In the genomic region with DNA sequence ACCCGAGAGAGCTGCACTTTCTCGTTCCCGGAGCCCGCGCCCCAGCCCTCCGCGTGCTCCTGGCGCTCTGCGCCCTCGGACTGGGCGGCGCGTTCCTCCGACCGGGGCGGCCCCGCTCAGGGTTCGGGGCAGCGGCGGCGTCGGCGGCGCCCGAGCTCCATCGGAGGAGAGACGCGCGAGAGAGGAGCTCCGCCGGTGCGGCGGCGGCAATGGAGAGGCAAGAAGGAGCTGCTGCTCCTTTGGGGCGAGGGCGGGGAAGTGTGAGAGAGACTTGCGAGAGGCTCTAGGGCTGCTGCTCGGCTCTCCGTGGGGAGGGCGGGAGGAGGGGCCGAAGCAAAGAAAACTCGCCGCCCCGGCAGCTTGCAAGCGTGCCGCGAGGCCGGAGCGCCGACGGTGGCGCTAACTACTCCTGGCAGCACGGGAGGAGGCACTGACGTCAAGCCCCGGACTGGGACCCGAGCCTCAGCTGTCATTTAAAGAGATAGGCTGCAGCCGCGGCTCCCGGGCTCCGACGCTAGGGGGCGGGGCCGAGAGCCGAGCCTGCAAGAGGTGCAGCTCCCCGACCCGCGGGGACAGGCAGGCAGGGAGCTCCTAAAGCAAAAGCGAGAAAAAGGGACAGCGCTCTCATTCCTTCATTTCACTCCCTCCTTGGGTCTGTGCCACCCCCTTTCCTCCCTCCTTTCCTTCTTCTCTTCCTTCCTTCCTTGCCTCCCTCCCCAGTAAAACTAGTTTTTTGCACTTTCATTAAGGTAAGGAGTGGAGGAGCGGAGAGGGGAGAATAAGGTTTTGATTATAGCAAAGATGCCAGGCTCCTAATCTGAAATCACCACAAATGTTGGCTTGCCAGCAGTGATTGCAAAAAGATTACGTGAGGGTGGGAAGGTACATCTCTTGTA, we compare ENCODE assay signal across 8 cellular contexts. TPM values are rescaled to one million over a fixed set of nuclear protein-coding genes. Genes with fewer than 3 reads are reported as not detected.
A peak's percentile ranks its signal among the peaks of the same experiment; 100 is the strongest.
DNase-seq lines count a peak whose midpoint lies in the region; ATAC-seq and TF ChIP-seq lines count a peak whose summit lies in the region.

TSS of gene KCTD8 (minus strand) at position 262 of the 896 bp plus-strand sequence.

- TF ChIP-seq CTCF in activated B cell treated with CpG ODN at 0.5 μM for 24 hours (IDR thresholded peaks at IDR 0.05): no peak

- H3K9me3 Mint-ChIP-seq in activated B cell treated with CpG ODN at 0.5 μM for 24 hours: no peaks in the 10 kb centered on the region

- CTCF ChIA-PET in activated B cell treated with CpG ODN at 0.5 μM for 24 hours (lab: Charles Lee): interaction anchor here (1.3 kb wide), 1 partner anchor 1317 kb away, joined by 4 read pairs; no protein-coding TSS in a partner anchor

- peak within 1 kb of the TSS; percentile 79 for H3K4me3 Mint-ChIP-seq in activated B cell treated with CpG ODN at 0.5 μM for 24 hours

- peaks cover 9% of the 10 kb centered on the region for H3K4me1 Mint-ChIP-seq in activated B cell treated with CpG ODN at 0.5 μM for 24 hours

- POLR2A ChIA-PET in activated B cell treated with CpG ODN at 0.5 μM for 24 hours (lab: Charles Lee): no interaction called here

- ATAC-seq in HG02943 (IDR thresholded peaks at IDR 0.05; ENCODE audit: low read depth, unreplicated experiment) (peak; percentile 96), activated B cell treated with CpG ODN at 0.5 μM for 24 hours (ENCODE audit: low read depth) (peak; percentile 79)

- intact Hi-C loops in activated B cell treated with CpG ODN at 0.5 μM for 24 hours (cut with micrococcal nuclease): no loop called here

- H3K27me3 ChIP-seq in layer of hippocampus (ENCODE audit: control insufficient read depth, insufficient read depth, low read length): no peaks in the 10 kb centered on the region

- H3K27ac ChIP-seq in layer of hippocampus (ENCODE audit: low read depth, low read length): peak within 1 kb of the TSS; percentile 80

- H3K27ac Mint-ChIP-seq in activated B cell treated with CpG ODN at 0.5 μM for 24 hours: no peak within 1 kb of the TSS

- DNase-seq in activated CD4-positive, alpha-beta T cell treated with anti-CD3 and anti-CD28 coated beads for 24 hours (ENCODE audit: low read depth in 2 of 2): peak; percentile 27 to 58
- DNase-seq in activated CD4-positive, alpha-beta T cell treated with anti-CD3 and anti-CD28 coated beads for 1 hour: no peak
- DNase-seq in NCI-H1694 (lab: John Stamatoyannopoulos, UW) (peak; percentile 75), activated B cell treated with CpG ODN at 0.5 μM for 24 hours (peak; percentile 42), cortex of kidney (lab: John Stamatoyannopoulos, UW) (peak; percentile 10)
- DNase-seq in stimulated activated CD4-positive, alpha-beta T cell treated with anti-CD3 and anti-CD28 coated beads, Interleukin-15, amount 100 ng/mL, for 48 hours (ENCODE audit: low read depth in 2 of 2): peak; percentile 59 to 63

- H3K36me3 Mint-ChIP-seq in activated B cell treated with CpG ODN at 0.5 μM for 24 hours (ENCODE audit: low read depth): no peaks in the 10 kb centered on the region

- peaks cover 26% of the 10 kb centered on the region for H3K27me3 Mint-ChIP-seq in activated B cell treated with CpG ODN at 0.5 μM for 24 hours

RNA-seq across cellular contexts. Expression of gene KCTD8, which starts in this region (rescaled TPM):
- total RNA-seq in activated B cell treated with CpG ODN at 0.5 μM for 24 hours: not detected in 2 replicates

Comparison
In these comparisons a context has a peak if more than half of its experiments do, and no peak if none do; other contexts are left out.
1. Peak in DNase-seq and ATAC-seq in activated B cell treated with CpG ODN at 0.5 μM for 24 hours; RNA of the gene not detected or under 1 TPM.